Comparison of ENCODE assay signal across 10 cellular contexts in genomic region chr11:61975638-61976419, GRCh38. TPM values are rescaled to one million over a fixed set of nuclear protein-coding genes. Genes with fewer than 3 reads are reported as not detected.
DNase-seq lines count a peak whose midpoint lies in the region; ATAC-seq and TF ChIP-seq lines count a peak whose summit lies in the region.
"Had no signal": no experiment of that assay in that cellular context is flagged by ENCODE, and none has a peak within 500 bp of the region (broad histone marks: within the 10 kb centered on the region; RNA-seq: fewer than 3 reads in every experiment).

No MANE protein-coding gene starts in this region.

- H2AFZ ChIP-seq in PC-9, result no peak overlapping the region

- H3K9me2 ChIP-seq in PC-9 (ENCODE audit: insufficient read depth), result no peaks in the 10 kb centered on the region

- H3K9me3 ChIP-seq in PC-9 (ENCODE audit: insufficient read depth, low read depth) (no peaks in the 10 kb centered on the region), mucosa of rectum (ENCODE audit: control insufficient read depth in 2 of 2, low read length in 2 of 2) (no peaks in the 10 kb centered on the region), thyroid gland (no peaks in the 10 kb centered on the region)
- no peaks in the 10 kb centered on the region for H3K9me3 ChIP-seq in CD8-positive, alpha-beta memory T cell (ENCODE audit: low read length)
- H3K9me3 ChIP-seq: HAP-1 had no signal

- no peak for ATAC-seq in HG03442 (IDR thresholded peaks at IDR 0.05; ENCODE audit: unreplicated experiment)
- ATAC-seq: naive thymus-derived CD8-positive, alpha-beta T cell had no signal

- H3K9ac ChIP-seq in mucosa of rectum (ENCODE audit: low read depth in 1 of 2, low read length in 2 of 2), result peak overlapping the region in 1 of 2 donors; percentile 50

- peak overlapping the region in 1 of 7 donors; percentile 30 for H3K4me3 Mint-ChIP-seq in CD8-positive, alpha-beta memory T cell

- H3K4me1 ChIP-seq in PC-9 (replicated peaks; ENCODE audit: insufficient read depth) (peaks cover 92% of the 10 kb centered on the region), mucosa of rectum (ENCODE audit: control insufficient read depth in 2 of 2, insufficient read depth in 2 of 2, low read length in 2 of 2) (peaks cover 49 to 75% of the 10 kb centered on the region in 2 donors), thyroid gland (peaks cover 77 to 83% of the 10 kb centered on the region in 2 donors)
- H3K4me1 ChIP-seq in CD8-positive, alpha-beta memory T cell (ENCODE audit: insufficient read depth, low read length), result peaks cover 13% of the 10 kb centered on the region

- no peaks in the 10 kb centered on the region for H4K20me1 ChIP-seq in PC-9 (ENCODE audit: insufficient read depth)

- H3K27ac Mint-ChIP-seq in CD8-positive, alpha-beta memory T cell, result peak overlapping the region in 3 of 8 donors; percentile 24 to 68 (median 61)

- POLR2A ChIA-PET in PC-9 (lab: Charles Lee; ENCODE audit: unreplicated experiment), result interaction anchor here (0.5 to 0.6 kb wide), 2 partner anchors 36 to 70 kb away, joined by 3 to 4 read pairs; no protein-coding TSS in a partner anchor
- POLR2A ChIA-PET in CD8-positive, alpha-beta memory T cell (lab: Charles Lee), result no interaction called here

- no peaks in the 10 kb centered on the region for H3K36me3 ChIP-seq in PC-9 (ENCODE audit: low read depth)
- no peaks in the 10 kb centered on the region for H3K36me3 ChIP-seq in mucosa of rectum (ENCODE audit: control insufficient read depth in 2 of 2, insufficient read depth in 2 of 2, low read length in 2 of 2)
- H3K36me3 ChIP-seq in thyroid gland, result no peaks in the 10 kb centered on the region
- no peaks in the 10 kb centered on the region for H3K36me3 ChIP-seq in CD8-positive, alpha-beta memory T cell (ENCODE audit: insufficient read depth, low read length)

- BruUV-seq in PC-9 (replicated peaks; lab: Mats Ljungman, UMichigan), result no TSS peak

- intact Hi-C loops in PC-9 (cut with micrococcal nuclease; ENCODE audit: unreplicated experiment) (no loop called here), thyroid gland (cut with DNase I) (no loop called here)

- no peak for TF ChIP-seq POLR2A in thyroid gland (IDR thresholded peaks at IDR 0.05)

- peaks cover 11% of the 10 kb centered on the region for H3K79me2 ChIP-seq in PC-9 (ENCODE audit: low read depth)

- peak overlapping the region; percentile 24 for H3K4me2 ChIP-seq in PC-9

- WGBS in thyroid gland, 2 donors, result 94% methylated on average over 15 of the region's 15 CpGs

- CTCF ChIA-PET in PC-9 (lab: Charles Lee), result interaction anchor here (0.6 kb wide), 1 partner anchor 111 kb away, joined by 6 read pairs; no protein-coding TSS in a partner anchor
- CTCF ChIA-PET in CD8-positive, alpha-beta memory T cell (lab: Charles Lee), result no interaction called here

- H3K27me3 ChIP-seq in PC-9 (ENCODE audit: insufficient read depth, low read depth) (no peaks in the 10 kb centered on the region), mucosa of rectum (ENCODE audit: control insufficient read depth in 2 of 2, insufficient read depth in 2 of 2, low read length in 2 of 2) (no peaks in the 10 kb centered on the region), thyroid gland (no peaks in the 10 kb centered on the region)
- H3K27me3 ChIP-seq in CD8-positive, alpha-beta memory T cell (ENCODE audit: insufficient read depth, low read length, poor library complexity, severe bottlenecking), result no peaks in the 10 kb centered on the region

- no peaks in the 10 kb centered on the region for H3K9me3 Mint-ChIP-seq in CD8-positive, alpha-beta memory T cell
- H3K9me3 Mint-ChIP-seq: naive thymus-derived CD8-positive, alpha-beta T cell had no signal

- DNase-seq in PC-9 (peak in 1 of 2 experiments; percentile 20), cardiac fibroblast (ENCODE audit: low read depth in 2 of 2) (peak; percentile 20 to 31), thyroid gland (no peak), GF-D8 (lab: John Stamatoyannopoulos, UW) (no peak)
- no peak for DNase-seq in CD8-positive, alpha-beta memory T cell
- DNase-seq: activated naive CD4-positive, alpha-beta T cell treated with Interleukin-2 at 50 U/mL for 16 hours had no signal

- no peak overlapping the region for H3K27ac ChIP-seq in PC-9
- peak overlapping the region; percentile 45 to 50 for H3K27ac ChIP-seq in mucosa of rectum (ENCODE audit: low read depth in 2 of 2, low read length in 2 of 2)
- peak overlapping the region; percentile 92 to 99 (median 93) for H3K27ac ChIP-seq in thyroid gland
- H3K27ac ChIP-seq in CD8-positive, alpha-beta memory T cell (ENCODE audit: low read depth, low read length), result no peak overlapping the region

- H3K4me3 ChIP-seq in PC-9, result no peak overlapping the region
- H3K4me3 ChIP-seq in cardiac fibroblast (replicated peaks in 1 of 2; ENCODE audit: low read depth in 2 of 2, low read length in 2 of 2), result no peak overlapping the region
- peak overlapping the region in 1 of 2 donors; percentile 8 for H3K4me3 ChIP-seq in mucosa of rectum (ENCODE audit: low read length in 2 of 2)
- H3K4me3 ChIP-seq in thyroid gland (replicated peaks in 1 of 3), result no peak overlapping the region
- no peak overlapping the region for H3K4me3 ChIP-seq in CD8-positive, alpha-beta memory T cell (ENCODE audit: low read length)
- H3K4me3 ChIP-seq: HAP-1 had no signal

- H3K27me3 Mint-ChIP-seq in CD8-positive, alpha-beta memory T cell, result peaks cover 0 to under 1% of the 10 kb centered on the region in 2 donors
- H3K27me3 Mint-ChIP-seq: naive thymus-derived CD8-positive, alpha-beta T cell had no signal

- H3F3A ChIP-seq in PC-9 (ENCODE audit: insufficient read depth, low read depth), result peaks cover 44% of the 10 kb centered on the region

- peaks cover 6 to 14% (median 6%) of the 10 kb centered on the region in 3 donors for H3K4me1 Mint-ChIP-seq in CD8-positive, alpha-beta memory T cell

- TF ChIP-seq CTCF in PC-9 (conservative IDR thresholded peaks at IDR 0.05) (no peak), cardiac fibroblast (IDR thresholded peaks at IDR 0.05; ENCODE audit: low read depth, low read length) (no peak), thyroid gland (IDR thresholded peaks at IDR 0.05) (no peak)

- H3K36me3 Mint-ChIP-seq in CD8-positive, alpha-beta memory T cell, result peaks cover 0 to under 1% (median 0%) of the 10 kb centered on the region in 3 donors

RNA-seq across cellular contexts. Expression of gene FTH1, which starts 8.4 kb away (rescaled TPM):
- total RNA-seq in PC-9 (2021) (6,804 and 8,986 TPM in 2 replicates), thyroid gland (1,000 to 10,000 TPM; 2,377 to 4,120 (median 2,918) TPM)
- 100 to 1,000 TPM; 490 to 506 TPM for total RNA-seq in CD8-positive, alpha-beta memory T cell
- polyA plus RNA-seq in CD8-positive, alpha-beta memory T cell, result 2,741 TPM

RNA-seq across cellular contexts. Expression of gene BEST1, which starts 25.7 kb away (rescaled TPM):
- total RNA-seq in PC-9 (2021) (0.81 and 1.2 TPM in 2 replicates), thyroid gland (1 to 10 TPM in 3 of 4 donors, under 1 TPM in 1; 0.67 to 3.3 (median 1.9) TPM)
- total RNA-seq in CD8-positive, alpha-beta memory T cell, result under 1 TPM in 1 of 2 experiments, not detected in 1; 0.09 TPM
- 1.5 TPM for polyA plus RNA-seq in CD8-positive, alpha-beta memory T cell

RNA-seq across cellular contexts. Expression of gene RAB3IL1, which starts 58.5 kb away (rescaled TPM):
- total RNA-seq in PC-9 (2021) (4.4 and 10.4 TPM in 2 replicates), thyroid gland (10 to 100 TPM in 3 of 4 donors, 1 to 10 TPM in 1; 6.5 to 27.7 (median 15.2) TPM)
- total RNA-seq in CD8-positive, alpha-beta memory T cell, result under 1 TPM; 0.28 to 0.53 TPM
- polyA plus RNA-seq in CD8-positive, alpha-beta memory T cell, result not detected
- polyA plus RNA-seq: naive thymus-derived CD8-positive, alpha-beta T cell had no signal

Comparison
In these comparisons a context has a peak if more than half of its experiments do, and no peak if none do; other contexts are left out.
1. DNase-seq: peak in cardiac fibroblast (2 of 2); none in thyroid gland (0 of 2), GF-D8 (single experiment) and CD8-positive, alpha-beta memory T cell (0 of 5).
2. H3K27ac ChIP-seq: peak in mucosa of rectum (2 of 2) and thyroid gland (3 of 3); none in PC-9 (single experiment) and CD8-positive, alpha-beta memory T cell (single experiment).
3. RNA of gene FTH1, which starts 8.4 kb away (total RNA-seq): 6,804 to 8,986 TPM in PC-9 and 2,377 to 4,120 TPM in thyroid gland; 490 to 506 TPM in CD8-positive, alpha-beta memory T cell; every median in the first group is over 4 times any median in the second.